ENCODE assay signal across 2 cellular contexts in genomic region chrX:39509157-39509556, GRCh38.
TF ChIP-seq lines count a peak whose summit lies in the region.

No MANE protein-coding gene starts in this region.

TF ChIP-seq in HEK293, 187 proteins besides CTCF, POLR2A, EP300 and RAD21 (continued from another document):
- TF ChIP-seq ZNF266 (tag by site-specific recombination; IDR thresholded peaks at IDR 0.05; ENCODE audit: low read depth) (no peak), ZBTB10 (tag by site-specific recombination; IDR thresholded peaks at IDR 0.05) (no peak)

TF ChIP-seq in K562, 482 proteins besides CTCF, POLR2A, EP300 and RAD21:
- TF ChIP-seq PREB (CRISPR knock-in tag; IDR thresholded peaks at IDR 0.05) (no peak), SLC30A9 (CRISPR knock-in tag; IDR thresholded peaks at IDR 0.05) (no peak), ZBTB1 (CRISPR knock-in tag; IDR thresholded peaks at IDR 0.05; ENCODE audit: borderline replicate concordance, low read depth) (no peak), ZNF707 (CRISPR knock-in tag; conservative IDR thresholded peaks at IDR 0.05) (peak; percentile 88), ZNF165 (CRISPR knock-in tag; IDR thresholded peaks at IDR 0.05; ENCODE audit: borderline replicate concordance) (no peak), ZNF277 (CRISPR knock-in tag; IDR thresholded peaks at IDR 0.05; ENCODE audit: borderline replicate concordance) (no peak), MEF2A (IDR thresholded peaks at IDR 0.05; ENCODE audit: control insufficient read depth, low read depth, low read length) (no peak)
